In genomic region chr5:171639966-171640365, GRCh38 we compare ENCODE assay signal across 13 cellular contexts.
"Had no signal": no experiment of that assay in that cellular context is flagged by ENCODE, and none has a peak within 500 bp of the region (broad histone marks: within the 10 kb centered on the region; RNA-seq: fewer than 3 reads in every experiment).

No MANE protein-coding gene starts in this region.

- H3K36me3 ChIP-seq: neural progenitor cell, ovary had no signal

- H3K27me3 ChIP-seq: neural progenitor cell, ovary had no signal

- H2AFZ ChIP-seq: neural progenitor cell had no signal

- H3K4me1 ChIP-seq: foreskin keratinocyte had no signal

- H3K4me1 Mint-ChIP-seq: activated CD4-positive, alpha-beta T cell treated with anti-CD3 and anti-CD28 coated beads, Interleukin-2, amount 10 ng/mL, durations not matched to agents 7 days and 5 days; activated naive CD8-positive, alpha-beta T cell treated with anti-CD3 and anti-CD28 coated beads, Interleukin-2, amount 10 ng/mL, durations not matched to agents 7 days and 5 days; stimulated activated effector memory CD8-positive, alpha-beta T cell treated with anti-CD3 and anti-CD28 coated beads, Interleukin-12 subunit alpha, Interleukin-12 subunit beta, amount 100 ng/mL, for 72 hours; T-cell had no signal

- H3K9ac ChIP-seq: neural progenitor cell had no signal

- H3K4me3 Mint-ChIP-seq: activated CD4-positive, alpha-beta T cell treated with anti-CD3 and anti-CD28 coated beads, Interleukin-2, amount 10 ng/mL, durations not matched to agents 7 days and 5 days; activated naive CD8-positive, alpha-beta T cell treated with anti-CD3 and anti-CD28 coated beads, Interleukin-2, amount 10 ng/mL, durations not matched to agents 7 days and 5 days; activated T-helper 1 cell treated with anti-CD3 and anti-CD28 coated beads, Interleukin-12 subunit alpha, Interleukin-12 subunit beta, Interleukin-2, Interleukin-4 antibody, amounts not matched to agents 30 ng/mL and 10 ng/mL and 1 ng/mL, durations not matched to agents 14 hours and 24 hours and 36 hours; neural progenitor cell; stimulated activated effector memory CD8-positive, alpha-beta T cell treated with anti-CD3 and anti-CD28 coated beads, Interleukin-12 subunit alpha, Interleukin-12 subunit beta, amount 100 ng/mL, for 72 hours; T-cell had no signal

- H3K27me3 Mint-ChIP-seq: activated CD4-positive, alpha-beta T cell treated with anti-CD3 and anti-CD28 coated beads, Interleukin-2, amount 10 ng/mL, durations not matched to agents 7 days and 5 days had no signal

- H3K4me2 ChIP-seq: neural progenitor cell had no signal

- H3K27ac ChIP-seq: foreskin keratinocyte, neural progenitor cell, ovary had no signal

- H3K9me3 ChIP-seq: ovary had no signal

- ATAC-seq: foreskin keratinocyte; stimulated activated effector memory CD8-positive, alpha-beta T cell treated with anti-CD3 and anti-CD28 coated beads, Interleukin-12 subunit alpha, Interleukin-12 subunit beta, amount 100 ng/mL, for 72 hours; T-cell had no signal

- DNase-seq: activated CD4-positive, alpha-beta T cell treated with anti-CD3 and anti-CD28 coated beads, Interleukin-2, amount 10 ng/mL, durations not matched to agents 7 days and 5 days; activated naive CD4-positive, alpha-beta T cell; activated naive CD8-positive, alpha-beta T cell treated with anti-CD3 and anti-CD28 coated beads, Interleukin-2, amount 10 ng/mL, durations not matched to agents 7 days and 5 days; aorta; foreskin keratinocyte; head of caudate nucleus; mammary epithelial cell; ovary; T-cell; T-helper 9 cell had no signal

- H3K36me3 Mint-ChIP-seq: activated naive CD8-positive, alpha-beta T cell treated with anti-CD3 and anti-CD28 coated beads, Interleukin-2, amount 10 ng/mL, durations not matched to agents 7 days and 5 days; neural progenitor cell; stimulated activated effector memory CD8-positive, alpha-beta T cell treated with anti-CD3 and anti-CD28 coated beads, Interleukin-12 subunit alpha, Interleukin-12 subunit beta, amount 100 ng/mL, for 72 hours; T-cell had no signal

- H3K4me3 ChIP-seq: neural progenitor cell, ovary had no signal

- H3K27ac Mint-ChIP-seq: activated CD4-positive, alpha-beta T cell treated with anti-CD3 and anti-CD28 coated beads, Interleukin-2, amount 10 ng/mL, durations not matched to agents 7 days and 5 days; activated naive CD8-positive, alpha-beta T cell treated with anti-CD3 and anti-CD28 coated beads, Interleukin-2, amount 10 ng/mL, durations not matched to agents 7 days and 5 days; activated T-helper 1 cell treated with anti-CD3 and anti-CD28 coated beads, Interleukin-12 subunit alpha, Interleukin-12 subunit beta, Interleukin-2, Interleukin-4 antibody, amounts not matched to agents 30 ng/mL and 10 ng/mL and 1 ng/mL, durations not matched to agents 14 hours and 24 hours and 36 hours; neural progenitor cell; stimulated activated effector memory CD8-positive, alpha-beta T cell treated with anti-CD3 and anti-CD28 coated beads, Interleukin-12 subunit alpha, Interleukin-12 subunit beta, amount 100 ng/mL, for 72 hours; T-cell had no signal

- H3K9me3 Mint-ChIP-seq: activated CD4-positive, alpha-beta T cell treated with anti-CD3 and anti-CD28 coated beads, Interleukin-2, amount 10 ng/mL, durations not matched to agents 7 days and 5 days; activated naive CD8-positive, alpha-beta T cell treated with anti-CD3 and anti-CD28 coated beads, Interleukin-2, amount 10 ng/mL, durations not matched to agents 7 days and 5 days; activated T-helper 1 cell treated with anti-CD3 and anti-CD28 coated beads, Interleukin-12 subunit alpha, Interleukin-12 subunit beta, Interleukin-2, Interleukin-4 antibody, amounts not matched to agents 30 ng/mL and 10 ng/mL and 1 ng/mL, durations not matched to agents 14 hours and 24 hours and 36 hours; neural progenitor cell; stimulated activated effector memory CD8-positive, alpha-beta T cell treated with anti-CD3 and anti-CD28 coated beads, Interleukin-12 subunit alpha, Interleukin-12 subunit beta, amount 100 ng/mL, for 72 hours; T-cell had no signal
